21 cellular contexts compared by ENCODE assay signal in genomic region chr20:63966172-63966943, GRCh38. TPM values are rescaled to one million over a fixed set of nuclear protein-coding genes. Genes with fewer than 3 reads are reported as not detected.
DNase-seq lines count a peak whose midpoint lies in the region; ATAC-seq, FAIRE-seq and TF ChIP-seq lines count a peak whose summit lies in the region.
"Had no signal": no experiment of that assay in that cellular context is flagged by ENCODE, and none has a peak within 500 bp of the region (broad histone marks: within the 10 kb centered on the region; RNA-seq: fewer than 3 reads in every experiment).

No MANE protein-coding gene starts in this region.

- no peak overlapping the region for H3K18ac ChIP-seq in IMR-90 (ENCODE audit: low read depth, low read length)

- H3K36me3 ChIP-seq in right atrium auricular region = peaks cover 28% of the 10 kb centered on the region
- H3K36me3 ChIP-seq in IMR-90 (ENCODE audit: control insufficient read depth, insufficient read depth, low read length) = peaks cover 50% of the 10 kb centered on the region
- H3K36me3 ChIP-seq in osteoblast (ENCODE audit: insufficient read depth, low read length) = peaks cover 27% of the 10 kb centered on the region

- no peak overlapping the region for H3K27ac ChIP-seq in right atrium auricular region
- no peak overlapping the region for H3K27ac ChIP-seq in IMR-90 (ENCODE audit: insufficient read depth, low read length)
- H3K27ac ChIP-seq in osteoblast (ENCODE audit: low read depth, low read length) = no peak overlapping the region
- H3K27ac ChIP-seq: pancreas, thyroid gland, WERI-Rb-1 had no signal

- no peak overlapping the region for H2BK15ac ChIP-seq in IMR-90 (ENCODE audit: low read depth, low read length)

- H3K4me2 ChIP-seq in IMR-90 (ENCODE audit: low read depth, low read length) (no peak overlapping the region), osteoblast (ENCODE audit: insufficient read depth, low read length) (no peak overlapping the region)

- H4K20me1 ChIP-seq in IMR-90 (ENCODE audit: insufficient read depth, low read length) = no peaks in the 10 kb centered on the region; the same call in 1 of the 2 replicates
- peaks cover 3% of the 10 kb centered on the region for H4K20me1 ChIP-seq in osteoblast (ENCODE audit: insufficient read depth, low read length)

- H4K8ac ChIP-seq in IMR-90 (ENCODE audit: low read depth in 2 of 2, low read length in 2 of 2) = no peak overlapping the region

- no peak overlapping the region for H3K56ac ChIP-seq in IMR-90 (ENCODE audit: extremely low read depth, insufficient read depth, low read length)

- no peak for TF ChIP-seq RAD21 in IMR-90 (IDR thresholded peaks at IDR 0.05; ENCODE audit: low read length)

- POLR2A ChIA-PET in IMR-90 (lab: Charles Lee; ENCODE audit: unreplicated experiment) = no interaction called here

- H3K23ac ChIP-seq in IMR-90 (ENCODE audit: low read depth, low read length) = no peak overlapping the region

- no peak overlapping the region for H4K5ac ChIP-seq in IMR-90 (ENCODE audit: low read depth, low read length)

- H2AK9ac ChIP-seq in IMR-90 (replicated peaks; ENCODE audit: low read depth, low read length, poor library complexity) = peak overlapping the region; percentile 9

- TSS peak; percentile 65 for BruUV-seq in IMR-90 (replicated peaks; lab: Mats Ljungman, UMichigan)

- no peak overlapping the region for H3K9ac ChIP-seq in IMR-90 (ENCODE audit: low read depth, low read length)

- WGBS in IMR-90 (ENCODE audit: extremely low coverage in 2 of 2, insufficient read length in 1 of 2), 2 experiments = 100% methylated on average over 14 of the region's 27 CpGs; no CpG with 5 or more reads in 1 of the 2 experiments

- no peak for FAIRE-seq in H54 (lab: Jason Lieb, UNC)
- FAIRE-seq: D721Med, kidney, pancreas had no signal

- TF ChIP-seq CTCF in right atrium auricular region (IDR thresholded peaks at IDR 0.05) = no peak
- no peak for TF ChIP-seq CTCF in IMR-90 (conservative IDR thresholded peaks at IDR 0.05; ENCODE audit: low read depth, low read length)
- TF ChIP-seq CTCF in osteoblast (IDR thresholded peaks at IDR 0.05; ENCODE audit: extremely low read depth, low read depth, low read length) = no peak

- no peak overlapping the region for H3K14ac ChIP-seq in IMR-90 (replicated peaks; ENCODE audit: low read depth, low read length)

- H2AFZ ChIP-seq in IMR-90 (replicated peaks; ENCODE audit: low read length, poor library complexity) = no peak overlapping the region
- no peak overlapping the region for H2AFZ ChIP-seq in osteoblast (ENCODE audit: low read length)

- no peak overlapping the region for H2BK5ac ChIP-seq in IMR-90 (ENCODE audit: low read depth, low read length, poor library complexity, severe bottlenecking)

- DNase-seq in Right ventricle myocardium inferior (ENCODE audit: missing footprints) (peak; percentile 30), right atrium auricular region (ENCODE audit: low spot score) (no peak), IMR-90 (no peak), epidermal melanocyte (ENCODE audit: insufficient read length, low spot score) (peak; percentile 16), osteoblast (ENCODE audit: insufficient read length, low spot score, missing footprints) (peak; percentile 74), UCSD-AML1 (lab: John Stamatoyannopoulos, UW; ENCODE audit: unreplicated experiment) (no peak), iPS-NIHi11 (ENCODE audit: low spot score) (no peak), H54 (ENCODE audit: insufficient read length, low spot score) (no peak)
- DNase-seq: activated naive CD4-positive, alpha-beta T cell; C1 segment of cervical spinal cord; EL; HCEC 1CT; kidney; NCI-H2029 treated with DMSO at 0.1 percent for 48 hours; NCI-H2227 treated with DMSO at 0.1 percent for 48 hours; NCI-H774; WERI-Rb-1 had no signal

- H3K4me3 ChIP-seq in right atrium auricular region (no peak overlapping the region), IMR-90 (ENCODE audit: insufficient read depth, low read depth, low read length) (no peak overlapping the region), osteoblast (ENCODE audit: insufficient read depth, low read length) (no peak overlapping the region)
- H3K4me3 ChIP-seq: pancreas, thyroid gland had no signal

- H3K27me3 ChIP-seq in right atrium auricular region (no peaks in the 10 kb centered on the region), IMR-90 (ENCODE audit: control insufficient read depth, insufficient read depth, low read length) (no peaks in the 10 kb centered on the region), osteoblast (ENCODE audit: insufficient read depth, low read length) (no peaks in the 10 kb centered on the region)
- H3K27me3 ChIP-seq: pancreas, thyroid gland had no signal

- H3K79me1 ChIP-seq in IMR-90 (ENCODE audit: low read depth in 1 of 2, low read length in 2 of 2) = peaks cover 12 to 25% of the 10 kb centered on the region in 2 experiments

- no peak overlapping the region for H3K4ac ChIP-seq in IMR-90 (ENCODE audit: low read depth, low read length)

- H3K9me3 ChIP-seq in right atrium auricular region (no peaks in the 10 kb centered on the region), IMR-90 (ENCODE audit: control insufficient read depth, insufficient read depth, low read length) (no peaks in the 10 kb centered on the region), osteoblast (ENCODE audit: low read depth, low read length) (no peaks in the 10 kb centered on the region)
- H3K9me3 ChIP-seq: pancreas, thyroid gland had no signal

- no peak for TF ChIP-seq POLR2A in IMR-90 (IDR thresholded peaks at IDR 0.05; ENCODE audit: low read depth, low read length)
- no peak for TF ChIP-seq POLR2A in H54 (IDR thresholded peaks at IDR 0.05; ENCODE audit: low read depth, low read length)

- no peak overlapping the region for H2BK20ac ChIP-seq in IMR-90 (ENCODE audit: low read depth, low read length)

- H4K91ac ChIP-seq in IMR-90 (ENCODE audit: insufficient read depth, low read depth, low read length) = no peak overlapping the region

- ATAC-seq in Right ventricle myocardium inferior (no peak), IMR-90 (ENCODE audit: low read depth) (no peak)
- ATAC-seq: pancreas, right cardiac atrium had no signal

- in situ Hi-C loops in IMR-90 (cut with MboI; ENCODE audit: low sequenced_read_pairs) = no loop called here

- H3K79me2 ChIP-seq in osteoblast (ENCODE audit: insufficient read depth, low read length) = peaks cover 9% of the 10 kb centered on the region

- dilution Hi-C loops in IMR-90 (cut with HindIII; ENCODE audit: low sequenced_read_pairs, unreplicated experiment) = no loop called here

- H3K9me1 ChIP-seq in IMR-90 (ENCODE audit: insufficient read depth, low read length) = peaks cover 3% of the 10 kb centered on the region; the same call in 1 of the 2 replicates

- H3K4me1 ChIP-seq in right atrium auricular region (peaks cover 0 to 20% of the 10 kb centered on the region in 2 donors), IMR-90 (ENCODE audit: control insufficient read depth, insufficient read depth, low read length) (peaks cover 7% of the 10 kb centered on the region), osteoblast (ENCODE audit: insufficient read depth, low read length) (peaks cover 14% of the 10 kb centered on the region)

- no peak overlapping the region for H2BK120ac ChIP-seq in IMR-90 (ENCODE audit: low read depth, low read length)

- intact Hi-C loops in Right ventricle myocardium inferior (cut with DNase I) = no loop called here
- intact Hi-C loops in IMR-90 (cut with micrococcal nuclease) = no loop called here

- no peak overlapping the region for H2AK5ac ChIP-seq in IMR-90 (ENCODE audit: low read depth, low read length)

- CTCF ChIA-PET in IMR-90 (lab: Yijun Ruan, JAX) = no interaction called here

TF ChIP-seq in IMR-90, 13 proteins besides CTCF, POLR2A, EP300 and RAD21 (continues in another document):
- no peak for TF ChIP-seq CEBPB (IDR thresholded peaks at IDR 0.05; ENCODE audit: low read depth, low read length)
- no peak for TF ChIP-seq BHLHE40 (IDR thresholded peaks at IDR 0.05; ENCODE audit: low read depth, low read length)
- no peak for TF ChIP-seq RFX5 (IDR thresholded peaks at IDR 0.05; ENCODE audit: low read depth, low read length)
- TF ChIP-seq USF2 (IDR thresholded peaks at IDR 0.05; ENCODE audit: low read depth, low read length) = no peak
- TF ChIP-seq MAFK (IDR thresholded peaks at IDR 0.05; ENCODE audit: low read depth, low read length) = no peak
- TF ChIP-seq CHD1 (IDR thresholded peaks at IDR 0.05; ENCODE audit: low read depth, low read length) = no peak
- TF ChIP-seq FOS (IDR thresholded peaks at IDR 0.05; ENCODE audit: low read depth, low read length) = no peak

RNA-seq across cellular contexts. Expression of gene ZNF512B, which starts 3.4 kb away (rescaled TPM):
- total RNA-seq in Right ventricle myocardium inferior = 12.2 TPM
- total RNA-seq in right atrium auricular region = 1 to 10 TPM; 7.0 to 8.3 TPM
- 6.4 and 6.5 TPM in 2 replicates for total RNA-seq in IMR-90 (2012; rRNA removed)
- polyA plus RNA-seq in IMR-90 (2012; rRNA removed) = 15.6 and 15.9 TPM in 2 replicates
- 7.2 and 13.4 TPM in 2 replicates for polyA plus RNA-seq in IMR-90 (2012; cell fraction: cytosol; rRNA removed)
- polyA plus RNA-seq in IMR-90 (2012; cell fraction: nucleus; rRNA removed; ENCODE audit: low replicate concordance) = 50.2 and 83.0 TPM in 2 replicates
- total RNA-seq in osteoblast = 12.1 and 14.5 TPM in 2 replicates

RNA-seq across cellular contexts. Expression of gene UCKL1, which starts 10.1 kb away (rescaled TPM):
- total RNA-seq in Right ventricle myocardium inferior (52.0 TPM), right atrium auricular region (10 to 100 TPM; 25.9 to 27.6 TPM), IMR-90 (2012; rRNA removed) (16.7 and 18.3 TPM in 2 replicates), osteoblast (21.0 and 23.9 TPM in 2 replicates)
- polyA plus RNA-seq in IMR-90 (2012; rRNA removed) = 54.7 and 58.6 TPM in 2 replicates
- 19.8 and 55.6 TPM in 2 replicates for polyA plus RNA-seq in IMR-90 (2012; cell fraction: cytosol; rRNA removed)
- 178 and 412 TPM in 2 replicates for polyA plus RNA-seq in IMR-90 (2012; cell fraction: nucleus; rRNA removed; ENCODE audit: low replicate concordance)

RNA-seq across cellular contexts. Expression of gene SAMD10, which starts 13.1 kb away (rescaled TPM):
- total RNA-seq in Right ventricle myocardium inferior = 5.7 TPM
- 1 to 10 TPM; 3.1 to 3.7 TPM for total RNA-seq in right atrium auricular region
- 0.54 and 0.56 TPM in 2 replicates for total RNA-seq in IMR-90 (2012; rRNA removed)
- polyA plus RNA-seq in IMR-90 (2012; rRNA removed) = 4.0 and 4.1 TPM in 2 replicates
- polyA plus RNA-seq in IMR-90 (2012; cell fraction: cytosol; rRNA removed) = 3.9 and 4.6 TPM in 2 replicates
- 14.1 and 23.9 TPM in 2 replicates for polyA plus RNA-seq in IMR-90 (2012; cell fraction: nucleus; rRNA removed; ENCODE audit: low replicate concordance)
- total RNA-seq in osteoblast = 0.59 and 1.4 TPM in 2 replicates

RNA-seq across cellular contexts. Expression of gene PRPF6, which starts 14.6 kb away (rescaled TPM):
- total RNA-seq in Right ventricle myocardium inferior = 46.4 TPM
- 10 to 100 TPM; 32.9 to 43.6 TPM for total RNA-seq in right atrium auricular region
- 68.6 and 71.3 TPM in 2 replicates for total RNA-seq in IMR-90 (2012; rRNA removed)
- polyA plus RNA-seq in IMR-90 (2012; rRNA removed) = 38.5 and 43.5 TPM in 2 replicates
- polyA plus RNA-seq in IMR-90 (2012; cell fraction: cytosol; rRNA removed) = 32.3 and 36.0 TPM in 2 replicates
- polyA plus RNA-seq in IMR-90 (2012; cell fraction: nucleus; rRNA removed; ENCODE audit: low replicate concordance) = 27.2 and 30.1 TPM in 2 replicates
- total RNA-seq in osteoblast = 47.1 and 56.1 TPM in 2 replicates

Comparison
In these comparisons a context has a peak if more than half of its experiments do, and no peak if none do; other contexts are left out.
1. DNase-seq: peak in Right ventricle myocardium inferior (single experiment), epidermal melanocyte (single experiment) and osteoblast (single experiment); none in right atrium auricular region (single experiment), IMR-90 (single experiment), UCSD-AML1 (single experiment), iPS-NIHi11 (single experiment) and H54 (single experiment).